Comparison of ENCODE assay signal across 25 cellular contexts in the genomic region with DNA sequence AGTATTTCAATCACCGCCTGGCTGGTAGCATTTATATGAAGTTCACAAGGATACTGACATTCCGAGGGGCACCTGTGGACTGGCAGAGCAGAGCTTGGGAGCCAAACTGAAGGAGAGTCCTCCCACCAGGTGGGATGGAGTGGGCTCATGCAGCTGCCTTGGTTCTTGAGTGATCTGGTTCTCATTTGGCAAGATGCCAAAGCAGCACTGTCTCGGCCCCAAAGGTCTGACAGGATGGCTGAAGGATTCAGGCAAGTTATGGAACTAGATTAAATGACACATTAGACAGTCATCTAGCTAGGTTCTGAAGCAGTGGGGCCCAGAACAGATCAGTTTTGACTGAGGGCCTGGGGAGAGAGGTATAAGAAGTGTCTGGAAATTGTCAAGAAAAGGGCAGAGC. TPM values are rescaled to one million over a fixed set of nuclear protein-coding genes. Genes with fewer than 3 reads are reported as not detected.
A peak's percentile ranks its signal among the peaks of the same experiment; 100 is the strongest.
DNase-seq lines count a peak whose midpoint lies in the region; TF ChIP-seq lines count a peak whose summit lies in the region.
"Had no signal": no experiment of that assay in that cellular context is flagged by ENCODE, and none has a peak within 500 bp of the region (broad histone marks: within the 10 kb centered on the region; RNA-seq: fewer than 3 reads in every experiment).

No MANE protein-coding gene starts in this region.

- H3K9me3 ChIP-seq in SJCRH30 (replicated peaks) (no peaks in the 10 kb centered on the region), mammary epithelial cell (replicated peaks; ENCODE audit: insufficient read depth, low read length) (peaks cover 4% of the 10 kb centered on the region), subcutaneous abdominal adipose tissue (ENCODE audit: control insufficient read depth in 5 of 5, low read length in 5 of 5) (no peaks in the 10 kb centered on the region)
- H3K9me3 ChIP-seq: Peyer's patch had no signal

- CTCF ChIA-PET in mammary epithelial cell (lab: Charles Lee; ENCODE audit: low non-redundant PET): no interaction called here
- CTCF ChIA-PET in RWPE1 (lab: Yijun Ruan, JAX): no interaction called here

- dilution Hi-C loops in mammary epithelial cell (cut with HindIII; ENCODE audit: low sequenced_read_pairs): no loop called here

- peaks cover 12% of the 10 kb centered on the region for H3K4me1 ChIP-seq in SJCRH30
- peaks cover 15% of the 10 kb centered on the region for H3K4me1 ChIP-seq in mammary epithelial cell (ENCODE audit: insufficient read depth, low read length)
- peaks cover 0 to 47% (median 29%) of the 10 kb centered on the region in 5 donors for H3K4me1 ChIP-seq in subcutaneous abdominal adipose tissue (ENCODE audit: control insufficient read depth in 5 of 5, insufficient read depth in 5 of 5, low read length in 5 of 5)
- H3K4me1 ChIP-seq: Peyer's patch had no signal

- H3K4me3 ChIP-seq in SJCRH30: no peak overlapping the region
- H3K4me3 ChIP-seq in mammary epithelial cell (replicated peaks in 1 of 3; ENCODE audit: insufficient read depth in 1 of 3, low read depth in 2 of 3, low read length in 3 of 3): no peak overlapping the region
- no peak overlapping the region for H3K4me3 ChIP-seq in subcutaneous abdominal adipose tissue (ENCODE audit: low read depth in 1 of 5, low read length in 5 of 5)
- H3K4me3 ChIP-seq: Peyer's patch had no signal

- BruUV-seq in mammary epithelial cell (replicated peaks; lab: Mats Ljungman, UMichigan): no TSS peak

- H3K4me2 ChIP-seq in mammary epithelial cell (ENCODE audit: insufficient read depth, low read depth, low read length): no peak overlapping the region

- H4K20me1 ChIP-seq in mammary epithelial cell (ENCODE audit: insufficient read depth, low read length): no peaks in the 10 kb centered on the region

- peak overlapping the region; percentile 63 for H3K27ac ChIP-seq in SJCRH30
- no peak overlapping the region for H3K27ac ChIP-seq in mammary epithelial cell (ENCODE audit: insufficient read depth, low read depth, low read length)
- H3K27ac ChIP-seq in subcutaneous abdominal adipose tissue (ENCODE audit: low read depth, low read length): peak overlapping the region; percentile 1
- no peak overlapping the region for H3K27ac ChIP-seq in RWPE1
- H3K27ac ChIP-seq: Peyer's patch had no signal

- DNase-seq in NCI-H82 (lab: John Stamatoyannopoulos, UW) (peak; percentile 42), NCI-H82 treated with DMSO at 0.1 percent for 48 hours (lab: John Stamatoyannopoulos, UW; ENCODE audit: unreplicated experiment) (no peak), SJCRH30 (peak in 1 of 2 experiments; percentile 21), mammary epithelial cell (no peak), RWPE1 (ENCODE audit: low spot score) (no peak), GF-D8 (lab: John Stamatoyannopoulos, UW) (no peak)
- DNase-seq: 8988T; AML-193; C1 segment of cervical spinal cord; CD8-positive, alpha-beta T cell; DND-41; GOT3; Karpas-422; NCI-H1694; NCI-H2081; NCI-H446 treated with DMSO at 0.1 percent for 48 hours; NCI-H69; NK-92 treated with Interleukin-12 subunit alpha and Interleukin-12 subunit beta, amount 100 ng/mL, for 24 hours; Peyer's patch had no signal

- H3K9ac ChIP-seq in mammary epithelial cell (ENCODE audit: insufficient read depth, low read length) (no peak overlapping the region), subcutaneous abdominal adipose tissue (ENCODE audit: low read length in 5 of 5) (no peak overlapping the region)

- WGBS in mammary epithelial cell (ENCODE audit: low coverage, missing lambda C conversion rate): 63% methylated on average over 3 of the region's 3 CpGs

- no peaks in the 10 kb centered on the region for H3K27me3 ChIP-seq in SJCRH30
- no peaks in the 10 kb centered on the region for H3K27me3 ChIP-seq in mammary epithelial cell (ENCODE audit: insufficient read depth, low read length)
- H3K27me3 ChIP-seq in subcutaneous abdominal adipose tissue (ENCODE audit: control insufficient read depth in 5 of 5, insufficient read depth in 4 of 5, low read length in 5 of 5): peaks cover 3 to 20% (median 6%) of the 10 kb centered on the region in 5 donors
- H3K27me3 ChIP-seq: Peyer's patch had no signal

- POLR2A ChIA-PET in RWPE1 (lab: Yijun Ruan, JAX; ENCODE audit: low non-redundant PET): no interaction called here

- intact Hi-C loops in mammary epithelial cell (cut with micrococcal nuclease): loop anchor here (2.0 kb wide), 1 partner anchor 62 kb away; no protein-coding TSS in a partner anchor

- TF ChIP-seq CTCF in mammary epithelial cell (conservative IDR thresholded peaks at IDR 0.05 in 1 of 2, IDR thresholded peaks at IDR 0.05 in 1 of 2; ENCODE audit: extremely low read depth in 1 of 2, insufficient read depth in 1 of 2, low read depth in 1 of 2, low read length in 2 of 2): no peak
- TF ChIP-seq CTCF in RWPE1 (conservative IDR thresholded peaks at IDR 0.05; ENCODE audit: low read depth): no peak

- H2AFZ ChIP-seq in mammary epithelial cell (ENCODE audit: low read depth, low read length): peak overlapping the region; percentile 65

- no peaks in the 10 kb centered on the region for H3K79me2 ChIP-seq in mammary epithelial cell (ENCODE audit: insufficient read depth, low read length)

- H3K36me3 ChIP-seq in SJCRH30 (no peaks in the 10 kb centered on the region), mammary epithelial cell (ENCODE audit: insufficient read depth, low read length) (no peaks in the 10 kb centered on the region), subcutaneous abdominal adipose tissue (ENCODE audit: control insufficient read depth in 5 of 5, insufficient read depth in 5 of 5, low read length in 5 of 5) (no peaks in the 10 kb centered on the region)
- H3K36me3 ChIP-seq: Peyer's patch had no signal

- in situ Hi-C loops in mammary epithelial cell (cut with MboI; ENCODE audit: low sequenced_read_pairs in 2 of 2): no loop called here

RNA-seq across cellular contexts. Expression of gene FGF16, which starts 3.2 kb away (rescaled TPM):
- not detected in 2 replicates for total RNA-seq in SJCRH30 (2014; rRNA removed; shearing (Covaris generic))
- not detected for total RNA-seq in mammary epithelial cell
- not detected for polyA plus RNA-seq in mammary epithelial cell
- not detected for polyA minus RNA-seq in mammary epithelial cell
- total RNA-seq: CD8-positive, alpha-beta T cell; M059J; OCI-LY7; Peyer's patch; SK-MEL-5 had no signal
- polyA plus RNA-seq: AG04450, IgD-negative memory B cell had no signal

Comparison
In these comparisons a context has a peak if more than half of its experiments do, and no peak if none do; other contexts are left out.
1. H3K27ac ChIP-seq: peak in SJCRH30 (single experiment) and subcutaneous abdominal adipose tissue (single experiment); none in mammary epithelial cell (single experiment) and RWPE1 (single experiment).